In the genomic region with DNA sequence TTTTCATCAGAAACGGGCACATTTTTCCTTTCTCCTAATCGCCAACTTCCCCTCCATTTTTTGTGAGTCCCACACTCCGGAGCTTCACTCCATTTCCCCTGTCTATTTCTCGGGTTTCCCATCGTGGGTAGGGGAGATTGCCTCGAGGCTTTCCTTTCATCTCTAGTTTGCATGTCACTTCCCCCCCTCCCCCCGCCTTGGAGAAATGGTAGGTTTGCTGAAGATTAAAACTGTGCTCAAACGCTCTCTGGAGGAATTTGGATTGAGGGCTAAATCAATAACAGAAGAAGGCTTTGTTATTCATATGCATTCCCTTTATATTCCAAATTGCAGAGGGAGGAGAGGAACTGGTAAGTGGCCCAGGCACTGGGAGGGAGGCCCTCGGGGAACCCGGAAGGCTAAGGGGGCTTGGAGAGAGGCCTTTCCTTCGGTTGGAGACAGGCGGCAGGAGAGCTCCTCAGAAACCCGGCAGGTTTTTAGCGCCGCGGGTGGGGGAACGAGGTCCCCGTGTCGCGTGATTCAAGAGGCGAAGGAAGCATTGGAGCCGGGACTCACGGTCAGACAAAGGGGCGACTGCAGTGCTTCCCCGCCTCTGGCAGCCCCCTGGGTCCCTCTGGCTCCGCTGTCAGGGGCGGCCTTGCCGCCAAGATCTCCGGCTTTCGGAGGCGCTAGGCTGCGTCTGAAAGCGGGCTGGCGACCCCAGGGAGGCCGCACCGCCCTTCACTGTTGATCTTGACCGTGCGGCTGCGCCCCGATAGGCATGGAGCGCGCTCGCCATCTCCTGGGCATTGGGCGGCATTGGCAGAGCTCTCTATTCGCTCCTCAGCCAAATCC, we compare ENCODE assay signal across 8 cellular contexts. TPM values are rescaled to one million over a fixed set of nuclear protein-coding genes. Genes with fewer than 3 reads are reported as not detected.
DNase-seq lines count a peak whose midpoint lies in the region; TF ChIP-seq lines count a peak whose summit lies in the region.

No MANE protein-coding gene starts in this region.

- no peaks in the 10 kb centered on the region for H3K27me3 ChIP-seq in OCI-LY3 (ENCODE audit: low read depth, low read length)
- H3K27me3 ChIP-seq in neural progenitor cell = peaks cover 100% of the 10 kb centered on the region
- peaks cover 14 to 100% of the 10 kb centered on the region in 2 donors for H3K27me3 ChIP-seq in tibial artery

- peak overlapping the region; percentile 57 for H3K4me3 Mint-ChIP-seq in neural progenitor cell

- no peaks in the 10 kb centered on the region for H4K20me1 ChIP-seq in OCI-LY3 (ENCODE audit: insufficient read depth, low read length)
- peaks cover 93% of the 10 kb centered on the region for H4K20me1 ChIP-seq in neural progenitor cell (ENCODE audit: low read depth)

- H3K4me1 ChIP-seq in OCI-LY3 (ENCODE audit: low read length) (peaks cover 7% of the 10 kb centered on the region), neural progenitor cell (no peaks in the 10 kb centered on the region), tibial artery (peaks cover 0 to 58% (median 49%) of the 10 kb centered on the region in 4 donors)

- peaks cover 3% of the 10 kb centered on the region for H3K9me3 Mint-ChIP-seq in neural progenitor cell

- no peaks in the 10 kb centered on the region for H3K36me3 Mint-ChIP-seq in neural progenitor cell

- H3K9me3 ChIP-seq in OCI-LY3 (ENCODE audit: insufficient read depth, low read length) = no peaks in the 10 kb centered on the region
- H3K9me3 ChIP-seq in neural progenitor cell (ENCODE audit: low read depth) = no peaks in the 10 kb centered on the region
- H3K9me3 ChIP-seq in tibial artery = no peaks in the 10 kb centered on the region

- no peaks in the 10 kb centered on the region for H3F3A ChIP-seq in neural progenitor cell (ENCODE audit: low read depth)

- H3K9ac ChIP-seq in OCI-LY3 (ENCODE audit: low read length) (peak overlapping the region; percentile 77), neural progenitor cell (no peak overlapping the region)

- TF ChIP-seq CTCF in GM20000 (IDR thresholded peaks at IDR 0.05; ENCODE audit: extremely low read depth, missing control alignments) = peak; percentile 77
- peak; percentile 78 for TF ChIP-seq CTCF in OCI-LY3 (IDR thresholded peaks at IDR 0.05; ENCODE audit: low read depth, low read length)
- TF ChIP-seq CTCF in foreskin fibroblast (IDR thresholded peaks at IDR 0.05; ENCODE audit: low read depth, low read length) = peak; percentile 87
- TF ChIP-seq CTCF in neural progenitor cell (IDR thresholded peaks at IDR 0.05) = peak; percentile 64
- peak; percentile 77 to 94 for TF ChIP-seq CTCF in tibial artery (IDR thresholded peaks at IDR 0.05)

- H3K4me3 ChIP-seq in OCI-LY3 (ENCODE audit: low read length) (peak overlapping the region; percentile 81), foreskin fibroblast (ENCODE audit: low read depth in 1 of 2, low read length in 2 of 2) (peak overlapping the region; percentile 59 to 67), neural progenitor cell (no peak overlapping the region), tibial artery (peak overlapping the region; percentile 13 to 49)

- H3K4me2 ChIP-seq in OCI-LY3 (ENCODE audit: low read length) = peak overlapping the region; percentile 99
- no peak overlapping the region for H3K4me2 ChIP-seq in neural progenitor cell

- DNase-seq in DMS 273 (lab: John Stamatoyannopoulos, UW; ENCODE audit: unreplicated experiment) (peak; percentile 95), GM20000 (ENCODE audit: low spot score) (peak; percentile 87), HT-29 (ENCODE audit: low spot score) (peak; percentile 92), foreskin fibroblast (peak; percentile 80 to 94), neural progenitor cell (ENCODE audit: low spot score) (peak; percentile 66), tibial artery (peak in 1 of 2 donors; percentile 59)
- DNase-seq in activated T-cell treated with anti-CD3 and anti-CD28 coated beads, Interleukin-2, amount 50 U/mL, for 48 hours = peak; percentile 76 to 77

- peaks cover 4% of the 10 kb centered on the region for H3K4me1 Mint-ChIP-seq in neural progenitor cell

- intact Hi-C loops in tibial artery (cut with DNase I; ENCODE audit: low total_unique reads) = loop anchor here (5.0 kb wide), 1 partner anchor 730 kb away; no protein-coding TSS in a partner anchor

- peak overlapping the region; percentile 98 for H2AFZ ChIP-seq in OCI-LY3 (ENCODE audit: low read depth, low read length)
- H2AFZ ChIP-seq in neural progenitor cell (replicated peaks) = no peak overlapping the region

- H3K36me3 ChIP-seq in OCI-LY3 (replicated peaks; ENCODE audit: low read depth, low read length) (no peaks in the 10 kb centered on the region), neural progenitor cell (no peaks in the 10 kb centered on the region), tibial artery (no peaks in the 10 kb centered on the region)

- no peak overlapping the region for H3K27ac Mint-ChIP-seq in neural progenitor cell

- H3K79me2 ChIP-seq in OCI-LY3 (ENCODE audit: low read length) = no peaks in the 10 kb centered on the region
- no peaks in the 10 kb centered on the region for H3K79me2 ChIP-seq in neural progenitor cell (ENCODE audit: low read depth)

- H3K27ac ChIP-seq in OCI-LY3 (ENCODE audit: low read length) = peak overlapping the region; percentile 51
- no peak overlapping the region for H3K27ac ChIP-seq in neural progenitor cell
- no peak overlapping the region for H3K27ac ChIP-seq in tibial artery

- peaks cover 90% of the 10 kb centered on the region for H3K27me3 Mint-ChIP-seq in neural progenitor cell (ENCODE audit: insufficient read depth, low read depth)

RNA-seq across cellular contexts. Expression of a gene that starts 2.4 kb away (rescaled TPM):
- 2.2 TPM in 1 of 2 replicates, not detected in the other for total RNA-seq in HT-29 (2014; rRNA removed; shearing (Covaris generic))
- not detected in 2 replicates for total RNA-seq in neural progenitor cell (ENCODE audit: low replicate concordance)

RNA-seq across cellular contexts. Expression of a gene that starts 4.7 kb away (rescaled TPM):
- 1.4 and 1.5 TPM in 2 replicates for total RNA-seq in HT-29 (2014; rRNA removed; shearing (Covaris generic))
- not detected in 2 replicates for total RNA-seq in neural progenitor cell (ENCODE audit: low replicate concordance)

RNA-seq across cellular contexts. Expression of a gene that starts 9.9 kb away (rescaled TPM):
- total RNA-seq in HT-29 (2014; rRNA removed; shearing (Covaris generic)) = not detected in 2 replicates
- total RNA-seq in neural progenitor cell (ENCODE audit: low replicate concordance) = not detected in 2 replicates

RNA-seq across cellular contexts. Expression of a gene that starts 13.4 kb away (rescaled TPM):
- 0.03 TPM in 1 of 2 replicates, not detected in the other for total RNA-seq in HT-29 (2014; rRNA removed; shearing (Covaris generic))
- not detected in 2 replicates for total RNA-seq in neural progenitor cell (ENCODE audit: low replicate concordance)

RNA-seq across cellular contexts. Expression of a gene that starts 19.4 kb away (rescaled TPM):
- total RNA-seq in HT-29 (2014; rRNA removed; shearing (Covaris generic)) = not detected in 2 replicates
- total RNA-seq in neural progenitor cell (ENCODE audit: low replicate concordance) = not detected in 2 replicates
